21 cellular contexts compared by ENCODE assay signal in genomic region chr18:31992836-31993575, GRCh38. TPM values are rescaled to one million over a fixed set of nuclear protein-coding genes. Genes with fewer than 3 reads are reported as not detected.
A peak's percentile ranks its signal among the peaks of the same experiment; 100 is the strongest.
DNase-seq lines count a peak whose midpoint lies in the region; ATAC-seq lines count a peak whose summit lies in the region.
"Had no signal": no experiment of that assay in that cellular context is flagged by ENCODE, and none has a peak within 500 bp of the region (broad histone marks: within the 10 kb centered on the region; RNA-seq: fewer than 3 reads in every experiment).

No MANE protein-coding gene starts in this region.

- no peak overlapping the region for H3K4me3 ChIP-seq in MG63
- H3K4me3 ChIP-seq: HAP-1, hepatocyte, stomach had no signal

- peak; percentile 2 for DNase-seq in EL
- peak; percentile 49 for DNase-seq in astrocyte of the hippocampus (ENCODE audit: low read depth, low spot score)
- DNase-seq in left cardiac atrium: no peak
- DNase-seq in myocyte (ENCODE audit: low read depth): peak; percentile 57
- no peak for DNase-seq in MG63
- no peak for DNase-seq in RKO (ENCODE audit: low spot score)
- DNase-seq in activated CD4-positive, alpha-beta T cell treated with anti-CD3 and anti-CD28 coated beads, Interleukin-2, amount 10 ng/mL, durations not matched to agents 7 days and 5 days: no peak
- DNase-seq: activated CD4-positive, alpha-beta T cell treated with anti-CD3 and anti-CD28 coated beads, Interleukin-2, amount 50 U/mL, for 1 hour; activated naive CD8-positive, alpha-beta T cell treated with anti-CD3 and anti-CD28 coated beads, Interleukin-2, amount 10 ng/mL, durations not matched to agents 7 days and 5 days; dermis blood vessel endothelial cell; KBM-7; naive B cell; NCI-H146; NCI-H510A treated with DMSO at 0.1 percent for 48 hours; SK-N-SH; stimulated activated CD4-positive, alpha-beta T cell treated with anti-CD3 and anti-CD28 coated beads, Interleukin-12 subunit alpha, Interleukin-12 subunit beta, amount 100 ng/mL, for 4 hours; stomach had no signal

- POLR2A ChIA-PET in activated CD4-positive, alpha-beta T cell treated with anti-CD3 and anti-CD28 coated beads, Interleukin-2, amount 10 ng/mL, durations not matched to agents 7 days and 5 days (lab: Charles Lee): no interaction called here

- no peaks in the 10 kb centered on the region for H3K9me3 Mint-ChIP-seq in activated CD4-positive, alpha-beta T cell treated with anti-CD3 and anti-CD28 coated beads, Interleukin-2, amount 10 ng/mL, durations not matched to agents 7 days and 5 days
- H3K9me3 Mint-ChIP-seq: activated naive CD8-positive, alpha-beta T cell treated with anti-CD3 and anti-CD28 coated beads, Interleukin-2, amount 10 ng/mL, durations not matched to agents 7 days and 5 days; naive B cell had no signal

- ATAC-seq in left cardiac atrium: peak; percentile 80 to 81
- no peak for ATAC-seq in esophagus mucosa

- no peaks in the 10 kb centered on the region for H3K9me3 ChIP-seq in MG63
- H3K9me3 ChIP-seq: HAP-1, SK-N-SH, stomach had no signal

- H3K4me1 Mint-ChIP-seq in activated CD4-positive, alpha-beta T cell treated with anti-CD3 and anti-CD28 coated beads, Interleukin-2, amount 10 ng/mL, durations not matched to agents 7 days and 5 days: no peaks in the 10 kb centered on the region
- H3K4me1 Mint-ChIP-seq: activated naive CD8-positive, alpha-beta T cell treated with anti-CD3 and anti-CD28 coated beads, Interleukin-2, amount 10 ng/mL, durations not matched to agents 7 days and 5 days had no signal

- peaks cover 2% of the 10 kb centered on the region for H3K27me3 Mint-ChIP-seq in activated CD4-positive, alpha-beta T cell treated with anti-CD3 and anti-CD28 coated beads, Interleukin-2, amount 10 ng/mL, durations not matched to agents 7 days and 5 days
- H3K27me3 Mint-ChIP-seq: naive B cell, type B pancreatic cell had no signal

- no peaks in the 10 kb centered on the region for H3K36me3 Mint-ChIP-seq in activated CD4-positive, alpha-beta T cell treated with anti-CD3 and anti-CD28 coated beads, Interleukin-2, amount 10 ng/mL, durations not matched to agents 7 days and 5 days (ENCODE audit: low read depth)
- H3K36me3 Mint-ChIP-seq: activated naive CD8-positive, alpha-beta T cell treated with anti-CD3 and anti-CD28 coated beads, Interleukin-2, amount 10 ng/mL, durations not matched to agents 7 days and 5 days; naive B cell; type B pancreatic cell had no signal

- no peaks in the 10 kb centered on the region for H3K27me3 ChIP-seq in MG63
- H3K27me3 ChIP-seq: hepatocyte, stomach had no signal

- no peaks in the 10 kb centered on the region for H3K36me3 ChIP-seq in MG63
- H3K36me3 ChIP-seq: HAP-1, stomach had no signal

- CTCF ChIA-PET in activated CD4-positive, alpha-beta T cell treated with anti-CD3 and anti-CD28 coated beads, Interleukin-2, amount 10 ng/mL, durations not matched to agents 7 days and 5 days (lab: Charles Lee): interaction anchor here (0.6 kb wide), 1 partner anchor 20 kb away, joined by 5 read pairs; no protein-coding TSS in a partner anchor

- H3K27ac Mint-ChIP-seq in activated CD4-positive, alpha-beta T cell treated with anti-CD3 and anti-CD28 coated beads, Interleukin-2, amount 10 ng/mL, durations not matched to agents 7 days and 5 days: no peak overlapping the region
- H3K27ac Mint-ChIP-seq: activated naive CD8-positive, alpha-beta T cell treated with anti-CD3 and anti-CD28 coated beads, Interleukin-2, amount 10 ng/mL, durations not matched to agents 7 days and 5 days; type B pancreatic cell had no signal

- no peak overlapping the region for H3K4me3 Mint-ChIP-seq in activated CD4-positive, alpha-beta T cell treated with anti-CD3 and anti-CD28 coated beads, Interleukin-2, amount 10 ng/mL, durations not matched to agents 7 days and 5 days
- H3K4me3 Mint-ChIP-seq: activated naive CD8-positive, alpha-beta T cell treated with anti-CD3 and anti-CD28 coated beads, Interleukin-2, amount 10 ng/mL, durations not matched to agents 7 days and 5 days; naive B cell; type B pancreatic cell had no signal

- intact Hi-C loops in left cardiac atrium (cut with DNase I): no loop called here

RNA-seq across cellular contexts. Expression of gene RNF125, which starts 25.6 kb away (rescaled TPM):
- total RNA-seq in left cardiac atrium (1 to 10 TPM; 3.5 to 5.1 TPM), myocyte (1.7 and 2.9 TPM in 2 replicates), esophagus mucosa (1.8 TPM)
- polyA plus RNA-seq in myocyte (2012): 0.59 TPM
- 0.05 and 0.10 TPM in 2 replicates for total RNA-seq in MG63 (2014; rRNA removed; shearing (Covaris generic); ENCODE audit: low replicate concordance)
- total RNA-seq in activated CD4-positive, alpha-beta T cell treated with anti-CD3 and anti-CD28 coated beads, Interleukin-2, amount 10 ng/mL, durations not matched to agents 7 days and 5 days: 10 to 100 TPM; 35.6 to 36.0 TPM

RNA-seq across cellular contexts. Expression of gene TRAPPC8, which starts 50.1 kb away (rescaled TPM):
- total RNA-seq in left cardiac atrium: 10 to 100 TPM; 30.7 to 35.5 TPM
- total RNA-seq in myocyte: 37.3 and 39.9 TPM in 2 replicates
- 7.5 TPM for polyA plus RNA-seq in myocyte (2012)
- 27.1 and 40.7 TPM in 2 replicates for total RNA-seq in MG63 (2014; rRNA removed; shearing (Covaris generic); ENCODE audit: low replicate concordance)
- 30.5 TPM for total RNA-seq in esophagus mucosa
- 10 to 100 TPM; 38.7 to 45.9 TPM for total RNA-seq in activated CD4-positive, alpha-beta T cell treated with anti-CD3 and anti-CD28 coated beads, Interleukin-2, amount 10 ng/mL, durations not matched to agents 7 days and 5 days

Comparison
In these comparisons a context has a peak if more than half of its experiments do, and no peak if none do; other contexts are left out.
1. DNase-seq: peak in EL (single experiment), astrocyte of the hippocampus (single experiment) and myocyte (single experiment); none in left cardiac atrium (single experiment), MG63 (single experiment), RKO (single experiment) and activated CD4-positive, alpha-beta T cell treated with anti-CD3 and anti-CD28 coated beads, Interleukin-2, amount 10 ng/mL, durations not matched to agents 7 days and 5 days (single experiment).